24 cellular contexts compared by ENCODE assay signal in the genomic region with DNA sequence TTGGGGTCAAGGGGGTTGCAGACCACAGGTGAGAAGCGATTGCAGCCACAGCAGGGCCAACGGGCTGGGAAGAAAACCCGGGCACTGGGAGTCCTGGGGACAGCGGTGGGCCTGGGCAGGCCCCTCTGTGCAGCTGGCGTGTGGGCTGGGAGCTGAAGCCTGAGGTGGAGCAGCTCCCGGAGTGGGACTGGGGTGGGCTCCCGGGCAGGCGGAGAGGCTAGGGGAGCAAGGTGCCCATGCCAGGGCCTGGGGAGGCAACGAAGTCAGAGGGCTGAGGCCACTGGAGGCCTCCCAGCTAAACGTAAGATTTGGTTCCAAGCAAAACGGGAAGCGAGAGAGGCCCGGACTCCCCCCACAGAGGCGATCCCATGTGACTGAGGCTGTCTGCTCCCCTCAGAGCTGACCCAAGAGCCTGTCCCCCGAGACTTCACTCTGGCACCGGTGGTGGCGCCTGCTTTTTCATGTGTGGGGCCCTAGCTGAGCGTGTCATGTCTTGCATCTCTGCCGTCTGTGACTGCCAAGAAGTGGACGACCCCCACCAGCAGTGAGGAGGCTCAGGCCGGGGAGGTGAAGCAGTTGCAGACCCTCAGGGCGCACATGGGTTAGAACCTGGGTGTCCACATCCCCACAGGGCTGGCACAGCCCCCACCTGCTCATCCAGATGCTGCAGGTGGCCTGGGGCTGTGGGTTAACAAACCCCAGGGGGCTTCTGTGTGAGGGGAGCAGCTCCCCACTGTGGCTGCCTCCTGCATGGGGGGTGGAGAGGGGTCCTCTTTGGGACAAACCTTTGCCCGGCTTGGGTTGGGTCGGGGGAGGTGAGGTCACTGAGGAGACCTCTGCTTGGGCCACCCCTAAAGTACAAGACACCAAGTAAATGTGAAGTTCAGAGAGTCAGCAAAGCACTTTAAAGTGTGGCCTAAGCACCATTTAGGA.
A peak's percentile ranks its signal among the peaks of the same experiment; 100 is the strongest.
DNase-seq lines count a peak whose midpoint lies in the region; ATAC-seq, FAIRE-seq and TF ChIP-seq lines count a peak whose summit lies in the region.
"Had no signal": no experiment of that assay in that cellular context is flagged by ENCODE, and none has a peak within 500 bp of the region (broad histone marks: within the 10 kb centered on the region; RNA-seq: fewer than 3 reads in every experiment).

No MANE protein-coding gene starts in this region.

- CTCF ChIA-PET in HEK293 (lab: Yijun Ruan, JAX) = no interaction called here

- H3K4me1 ChIP-seq in HEK293 (ENCODE audit: control insufficient read depth, insufficient read depth, low read length) = no peaks in the 10 kb centered on the region
- H3K4me1 ChIP-seq in OCI-LY3 (ENCODE audit: low read length) = peaks cover 12% of the 10 kb centered on the region
- H3K4me1 ChIP-seq: A549, HAP-1 had no signal

- H3K27me3 Mint-ChIP-seq in stimulated activated memory B cell treated with anti-CD40 and anti-IgM and Interleukin-4, amounts not matched to agents 10 μg/mL and 1 μg/mL and 100 μg/mL, for 72 hours = no peaks in the 10 kb centered on the region
- H3K27me3 Mint-ChIP-seq: CD4-positive, CD25-positive, alpha-beta regulatory T cell; CD8-positive, alpha-beta memory T cell had no signal

- no peaks in the 10 kb centered on the region for H3K4me1 Mint-ChIP-seq in stimulated activated memory B cell treated with anti-CD40 and anti-IgM and Interleukin-4, amounts not matched to agents 10 μg/mL and 1 μg/mL and 100 μg/mL, for 72 hours
- H3K4me1 Mint-ChIP-seq: CD4-positive, CD25-positive, alpha-beta regulatory T cell; CD8-positive, alpha-beta memory T cell had no signal

- DNase-seq in Right ventricle myocardium inferior (ENCODE audit: missing footprints) = peak; percentile 64
- no peak for DNase-seq in left cardiac atrium
- DNase-seq in G401 (ENCODE audit: low spot score) = no peak
- DNase-seq in NCI-H128 (lab: John Stamatoyannopoulos, UW; ENCODE audit: unreplicated experiment) = no peak
- no peak for DNase-seq in H54 (ENCODE audit: insufficient read length, low spot score)
- DNase-seq: AML-193; CD4-positive, CD25-positive, alpha-beta regulatory T cell; CD8-positive, alpha-beta memory T cell; COR-L47; DMS 273 treated with DMSO at 0.1 percent for 48 hours; DMS53; DND-41; EL had no signal

- H3K9me3 ChIP-seq in HEK293 (ENCODE audit: control insufficient read depth, insufficient read depth, low read depth, low read length) (no peaks in the 10 kb centered on the region), OCI-LY3 (ENCODE audit: insufficient read depth, low read length) (no peaks in the 10 kb centered on the region)
- H3K9me3 ChIP-seq: A549, HAP-1 had no signal

- no peak overlapping the region for H3K4me3 Mint-ChIP-seq in stimulated activated memory B cell treated with anti-CD40 and anti-IgM and Interleukin-4, amounts not matched to agents 10 μg/mL and 1 μg/mL and 100 μg/mL, for 72 hours
- H3K4me3 Mint-ChIP-seq: CD4-positive, CD25-positive, alpha-beta regulatory T cell; CD8-positive, alpha-beta memory T cell had no signal

- H3K27ac ChIP-seq in HEK293 (ENCODE audit: extremely low read depth, low read depth, low read length) (no peak overlapping the region), OCI-LY3 (ENCODE audit: low read length) (no peak overlapping the region)
- H3K27ac ChIP-seq: 22Rv1, A549, HL-60 had no signal

- in situ Hi-C loops in G401 (cut with HindIII; ENCODE audit: low sequenced_read_pairs) = no loop called here

- H3K9ac ChIP-seq in OCI-LY3 (ENCODE audit: low read length) = no peak overlapping the region

- TF ChIP-seq CTCF in HEK293 (tag by site-specific recombination; IDR thresholded peaks at IDR 0.05) = no peak
- TF ChIP-seq CTCF in OCI-LY3 (IDR thresholded peaks at IDR 0.05; ENCODE audit: low read depth, low read length) = no peak

- no peaks in the 10 kb centered on the region for H3K36me3 ChIP-seq in HEK293 (ENCODE audit: control insufficient read depth in 2 of 2, insufficient read depth in 1 of 2, low read length in 2 of 2)
- no peaks in the 10 kb centered on the region for H3K36me3 ChIP-seq in OCI-LY3 (replicated peaks; ENCODE audit: low read depth, low read length)
- H3K36me3 ChIP-seq: HAP-1 had no signal

- no peak overlapping the region for H2AFZ ChIP-seq in OCI-LY3 (ENCODE audit: low read depth, low read length)

- POLR2A ChIA-PET in HEK293 (lab: Yijun Ruan, JAX) = no interaction called here

- no peak for ATAC-seq in Right ventricle myocardium inferior
- ATAC-seq in left cardiac atrium = no peak
- peak; percentile 58 for ATAC-seq in stimulated activated memory B cell treated with anti-CD40 and anti-IgM and Interleukin-4, amounts not matched to agents 10 μg/mL and 1 μg/mL and 100 μg/mL, for 72 hours
- ATAC-seq: A549 had no signal

- H3K27ac Mint-ChIP-seq in stimulated activated memory B cell treated with anti-CD40 and anti-IgM and Interleukin-4, amounts not matched to agents 10 μg/mL and 1 μg/mL and 100 μg/mL, for 72 hours = no peak overlapping the region
- H3K27ac Mint-ChIP-seq: CD4-positive, CD25-positive, alpha-beta regulatory T cell; CD8-positive, alpha-beta memory T cell had no signal

- H3K9me3 Mint-ChIP-seq in stimulated activated memory B cell treated with anti-CD40 and anti-IgM and Interleukin-4, amounts not matched to agents 10 μg/mL and 1 μg/mL and 100 μg/mL, for 72 hours = no peaks in the 10 kb centered on the region

- H3K4me2 ChIP-seq in OCI-LY3 (ENCODE audit: low read length) = peak overlapping the region; percentile 62
- H3K4me2 ChIP-seq: A549 had no signal

- H3K27me3 ChIP-seq in OCI-LY3 (ENCODE audit: low read depth, low read length) = no peaks in the 10 kb centered on the region

- FAIRE-seq in H54 (lab: Jason Lieb, UNC) = no peak
- FAIRE-seq: A549, G401.6, GM12892, GM18507, H1 had no signal

- no peaks in the 10 kb centered on the region for H4K20me1 ChIP-seq in OCI-LY3 (ENCODE audit: insufficient read depth, low read length)

- no peaks in the 10 kb centered on the region for H3K79me2 ChIP-seq in OCI-LY3 (ENCODE audit: low read length)

- no peak for TF ChIP-seq POLR2A in H54 (IDR thresholded peaks at IDR 0.05; ENCODE audit: low read depth, low read length)

- intact Hi-C loops in Right ventricle myocardium inferior (cut with DNase I) = no loop called here
- intact Hi-C loops in left cardiac atrium (cut with DNase I) = no loop called here

- H3K36me3 Mint-ChIP-seq in stimulated activated memory B cell treated with anti-CD40 and anti-IgM and Interleukin-4, amounts not matched to agents 10 μg/mL and 1 μg/mL and 100 μg/mL, for 72 hours = no peaks in the 10 kb centered on the region
- H3K36me3 Mint-ChIP-seq: CD4-positive, CD25-positive, alpha-beta regulatory T cell; CD8-positive, alpha-beta memory T cell had no signal

- H3K4me3 ChIP-seq in HEK293 (ENCODE audit: low read depth, low read length) (no peak overlapping the region), OCI-LY3 (ENCODE audit: low read length) (no peak overlapping the region)
- H3K4me3 ChIP-seq: A549, HAP-1 had no signal

TF ChIP-seq in HEK293, 187 proteins besides CTCF, POLR2A, EP300 and RAD21:
- TF ChIP-seq, protein P1, sequence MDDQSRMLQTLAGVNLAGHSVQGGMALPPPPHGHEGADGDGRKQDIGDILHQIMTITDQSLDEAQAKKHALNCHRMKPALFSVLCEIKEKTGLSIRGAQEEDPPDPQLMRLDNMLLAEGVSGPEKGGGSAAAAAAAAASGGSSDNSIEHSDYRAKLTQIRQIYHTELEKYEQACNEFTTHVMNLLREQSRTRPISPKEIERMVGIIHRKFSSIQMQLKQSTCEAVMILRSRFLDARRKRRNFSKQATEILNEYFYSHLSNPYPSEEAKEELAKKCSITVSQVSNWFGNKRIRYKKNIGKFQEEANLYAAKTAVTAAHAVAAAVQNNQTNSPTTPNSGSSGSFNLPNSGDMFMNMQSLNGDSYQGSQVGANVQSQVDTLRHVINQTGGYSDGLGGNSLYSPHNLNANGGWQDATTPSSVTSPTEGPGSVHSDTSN (CRISPR knock-in tag; IDR thresholded peaks at IDR 0.05) = no peak
- TF ChIP-seq FEZF1 (tag by site-specific recombination; IDR thresholded peaks at IDR 0.05) = no peak
- TF ChIP-seq GLIS1 (tag by site-specific recombination; IDR thresholded peaks at IDR 0.05) = peak; percentile 43
TF ChIP-seq in HEK293: peak in this region for 1.
